Comparison of ENCODE assay signal across 1 cellular context in genomic region chr13:51769455-51770127, GRCh38.
TF ChIP-seq lines count a peak whose summit lies in the region.

No MANE protein-coding gene starts in this region.

TF ChIP-seq in HepG2, 621 proteins besides CTCF, POLR2A, EP300 and RAD21:
- no peak for TF ChIP-seq NR2F1 (CRISPR knock-in tag; IDR thresholded peaks at IDR 0.05)
- peak; percentile 24; the same call in 1 of the 2 replicates for TF ChIP-seq POLR2G (IDR thresholded peaks at IDR 0.05; ENCODE audit: low read depth, low read length)
- TF ChIP-seq ZNF687 (CRISPR knock-in tag; IDR thresholded peaks at IDR 0.05) = peak; percentile 30; the same call in 1 of the 2 replicates
- TF ChIP-seq RBM22 (optimal IDR thresholded peaks at IDR 0.05; ENCODE audit: low read length) = peak; percentile 59
- 0 out of 2 replicates have a peak, but pooled peaks have one; percentile 5 for TF ChIP-seq KDM2A (CRISPR knock-in tag; IDR thresholded peaks at IDR 0.05; ENCODE audit: borderline replicate concordance, low read depth)
